ENCODE assay signal across 23 cellular contexts in genomic region chr9:14221119-14221518, GRCh38.
DNase-seq lines count a peak whose midpoint lies in the region; ATAC-seq, FAIRE-seq and TF ChIP-seq lines count a peak whose summit lies in the region.
"Had no signal": no experiment of that assay in that cellular context is flagged by ENCODE, and none has a peak within 500 bp of the region (broad histone marks: within the 10 kb centered on the region; RNA-seq: fewer than 3 reads in every experiment).

No MANE protein-coding gene starts in this region.

- no peak for TF ChIP-seq EP300 in A549 (IDR thresholded peaks at IDR 0.05)

- no peak overlapping the region for H3K4me3 ChIP-seq in A549
- H3K4me3 ChIP-seq: hepatocyte, mucosa of descending colon, ovary had no signal

- H3K27ac ChIP-seq in A549: peak overlapping the region; percentile 83 to 92
- H3K27ac ChIP-seq: C4-2B, hepatocyte, ovary, RWPE1, VCaP had no signal

- H3K36me3 Mint-ChIP-seq in endothelial cell (ENCODE audit: low read depth, unreplicated experiment) (peaks cover 22% of the 10 kb centered on the region), osteocyte (ENCODE audit: unreplicated experiment) (peaks cover 2% of the 10 kb centered on the region)
- H3K36me3 Mint-ChIP-seq in activated CD4-positive, alpha-beta T cell treated with anti-CD3 and anti-CD28 coated beads, Interleukin-2, amount 10 ng/mL, durations not matched to agents 24 days and 14 days (ENCODE audit: low read depth): no peaks in the 10 kb centered on the region
- H3K36me3 Mint-ChIP-seq: activated naive CD8-positive, alpha-beta T cell had no signal

- H3K4me1 Mint-ChIP-seq in endothelial cell (ENCODE audit: unreplicated experiment) (peaks cover 58% of the 10 kb centered on the region), osteocyte (ENCODE audit: unreplicated experiment) (peaks cover 52% of the 10 kb centered on the region)
- H3K4me1 Mint-ChIP-seq in activated CD4-positive, alpha-beta T cell treated with anti-CD3 and anti-CD28 coated beads, Interleukin-2, amount 10 ng/mL, durations not matched to agents 24 days and 14 days: no peaks in the 10 kb centered on the region

- no peak for TF ChIP-seq POLR2A in A549 (IDR thresholded peaks at IDR 0.05; ENCODE audit: low read length)

- TF ChIP-seq RAD21 in A549 (conservative IDR thresholded peaks at IDR 0.05 in 1 of 2, IDR thresholded peaks at IDR 0.05 in 1 of 2): no peak

- H3K27me3 Mint-ChIP-seq in endothelial cell (ENCODE audit: unreplicated experiment) (peaks cover 6% of the 10 kb centered on the region), osteocyte (ENCODE audit: unreplicated experiment) (no peaks in the 10 kb centered on the region)
- no peaks in the 10 kb centered on the region for H3K27me3 Mint-ChIP-seq in activated CD4-positive, alpha-beta T cell treated with anti-CD3 and anti-CD28 coated beads, Interleukin-2, amount 10 ng/mL, durations not matched to agents 24 days and 14 days
- H3K27me3 Mint-ChIP-seq: activated naive CD8-positive, alpha-beta T cell; type B pancreatic cell had no signal

- TF ChIP-seq CTCF in A549 (IDR thresholded peaks at IDR 0.05): no peak
- TF ChIP-seq CTCF in endothelial cell (IDR thresholded peaks at IDR 0.05; ENCODE audit: unreplicated experiment): no peak
- no peak for TF ChIP-seq CTCF in osteocyte (IDR thresholded peaks at IDR 0.05)

- intact Hi-C loops in activated CD4-positive, alpha-beta T cell treated with anti-CD3 and anti-CD28 coated beads, Interleukin-2, amount 10 ng/mL, durations not matched to agents 24 days and 14 days (cut with micrococcal nuclease): no loop called here

- DNase-seq in A549 (ENCODE audit: low read depth in 1 of 2, low spot score in 1 of 2) (no peak), RCC 7860 (ENCODE audit: low spot score) (peak; percentile 9), endothelial cell (ENCODE audit: low spot score) (no peak), osteocyte (ENCODE audit: extremely low spot score, unreplicated experiment) (no peak)
- DNase-seq in activated CD4-positive, alpha-beta T cell treated with anti-CD3 and anti-CD28 coated beads, Interleukin-2, amount 10 ng/mL, durations not matched to agents 24 days and 14 days: no peak
- DNase-seq in stimulated activated CD4-positive, alpha-beta T cell treated with anti-CD3 and anti-CD28 coated beads, Interleukin-4, amount 100 ng/mL, for 24 hours: no peak
- DNase-seq: activated CD4-positive, alpha-beta T cell treated with anti-CD3 and anti-CD28 coated beads, Interleukin-2, amount 50 U/mL, for 48 hours; activated T-cell treated with anti-CD3 and anti-CD28 coated beads, Interleukin-2, amount 50 U/mL, for 24 hours; caudate nucleus; H9; mucosa of descending colon; NCI-H146; ovary had no signal

- peaks cover 67% of the 10 kb centered on the region for H3K4me1 ChIP-seq in A549

- H3K9me3 ChIP-seq in A549: no peaks in the 10 kb centered on the region
- H3K9me3 ChIP-seq: mucosa of descending colon, ovary had no signal

- CTCF ChIA-PET in A549 (lab: Yijun Ruan, JAX): interaction anchor here (1.2 to 2.2 kb wide), 3 partner anchors 8 to 21 kb away, joined by 3 to 5 read pairs (median 4); no protein-coding TSS in a partner anchor

- no peak for FAIRE-seq in A549 (lab: Jason Lieb, UNC)
- no peak for FAIRE-seq in RCC 7860 (lab: Jason Lieb, UNC)
- FAIRE-seq: GM18507 had no signal

- no peaks in the 10 kb centered on the region for H3K9me3 Mint-ChIP-seq in endothelial cell (ENCODE audit: unreplicated experiment)
- H3K9me3 Mint-ChIP-seq in osteocyte (ENCODE audit: unreplicated experiment): no peaks in the 10 kb centered on the region
- H3K9me3 Mint-ChIP-seq in activated CD4-positive, alpha-beta T cell treated with anti-CD3 and anti-CD28 coated beads, Interleukin-2, amount 10 ng/mL, durations not matched to agents 24 days and 14 days: no peaks in the 10 kb centered on the region
- H3K9me3 Mint-ChIP-seq: activated T-cell treated with anti-CD3 and anti-CD28 coated beads, Interleukin-2, amount 50 U/mL, for 24 hours; H9; T-helper 1 cell treated with Interleukin-12 subunit alpha and Interleukin-12 subunit beta and Interleukin-4 antibody, amounts not matched to agents 30 μg/mL and 1 μg/mL, for 36 hours had no signal

- H3K4me2 ChIP-seq in A549: peak overlapping the region; percentile 70
- H3K4me2 ChIP-seq: hepatocyte had no signal

- ATAC-seq in A549 (peak in 1 of 2 experiments; percentile 25; a peak in 2 of 6 replicates), HG03439 (IDR thresholded peaks at IDR 0.05; ENCODE audit: unreplicated experiment) (no peak), HG03432 (IDR thresholded peaks at IDR 0.05; ENCODE audit: unreplicated experiment) (no peak)

- POLR2A ChIA-PET in A549 (lab: Yijun Ruan, JAX): interaction anchor here (1.0 to 1.7 kb wide), 3 partner anchors 17 to 101 kb away, joined by 3 to 15 read pairs (median 5); partner anchors contain the start of gene NFIB

- H3K27ac Mint-ChIP-seq in endothelial cell (ENCODE audit: unreplicated experiment): peak overlapping the region; percentile 74
- peak overlapping the region; percentile 77 for H3K27ac Mint-ChIP-seq in osteocyte (ENCODE audit: unreplicated experiment)
- H3K27ac Mint-ChIP-seq in activated CD4-positive, alpha-beta T cell treated with anti-CD3 and anti-CD28 coated beads, Interleukin-2, amount 10 ng/mL, durations not matched to agents 24 days and 14 days: no peak overlapping the region
- H3K27ac Mint-ChIP-seq: activated naive CD8-positive, alpha-beta T cell; activated T-cell treated with anti-CD3 and anti-CD28 coated beads, Interleukin-2, amount 50 U/mL, for 24 hours; T-helper 1 cell treated with Interleukin-12 subunit alpha and Interleukin-12 subunit beta and Interleukin-4 antibody, amounts not matched to agents 30 μg/mL and 1 μg/mL, for 36 hours had no signal

- WGBS in A549 (ENCODE audit: missing lambda C conversion rate): 69% methylated on average over 4 of the region's 4 CpGs

- H3K4me3 Mint-ChIP-seq in endothelial cell (ENCODE audit: unreplicated experiment) (peak overlapping the region; percentile 17), osteocyte (ENCODE audit: unreplicated experiment) (no peak overlapping the region)
- H3K4me3 Mint-ChIP-seq in activated CD4-positive, alpha-beta T cell treated with anti-CD3 and anti-CD28 coated beads, Interleukin-2, amount 10 ng/mL, durations not matched to agents 24 days and 14 days: no peak overlapping the region
- H3K4me3 Mint-ChIP-seq: activated naive CD8-positive, alpha-beta T cell; activated T-cell treated with anti-CD3 and anti-CD28 coated beads, Interleukin-2, amount 50 U/mL, for 24 hours; H9; T-helper 1 cell treated with Interleukin-12 subunit alpha and Interleukin-12 subunit beta and Interleukin-4 antibody, amounts not matched to agents 30 μg/mL and 1 μg/mL, for 36 hours; type B pancreatic cell had no signal

TF ChIP-seq in A549, 52 proteins besides CTCF, POLR2A, EP300 and RAD21:
- TF ChIP-seq SREBF2 (IDR thresholded peaks at IDR 0.05): no peak
- TF ChIP-seq HDAC2 (IDR thresholded peaks at IDR 0.05): 0 out of 2 replicates have a peak, but pooled peaks have one; percentile 23
